22 cellular contexts compared by ENCODE assay signal in genomic region chr11:134407321-134407828, GRCh38. TPM values are rescaled to one million over a fixed set of nuclear protein-coding genes. Genes with fewer than 3 reads are reported as not detected.
DNase-seq lines count a peak whose midpoint lies in the region; ATAC-seq and TF ChIP-seq lines count a peak whose summit lies in the region.
"Had no signal": no experiment of that assay in that cellular context is flagged by ENCODE, and none has a peak within 500 bp of the region (broad histone marks: within the 10 kb centered on the region; RNA-seq: fewer than 3 reads in every experiment).

No MANE protein-coding gene starts in this region.

- H3K27me3 ChIP-seq in stomach: peaks cover 7 to 77% (median 25%) of the 10 kb centered on the region in 3 donors
- H3K27me3 ChIP-seq: SJCRH30, testis had no signal

- H3K4me3 Mint-ChIP-seq in brain: peak overlapping the region in 4 of 5 experiments; percentile 60 to 81 (median 73)
- H3K4me3 Mint-ChIP-seq: activated naive CD8-positive, alpha-beta T cell treated with anti-CD3 and anti-CD28 coated beads, Interleukin-2, amount 10 ng/mL, durations not matched to agents 7 days and 5 days; activated T-helper 1 cell treated with anti-CD3 and anti-CD28 coated beads, Interleukin-12 subunit alpha, Interleukin-12 subunit beta, Interleukin-2, Interleukin-4 antibody, amounts not matched to agents 30 ng/mL and 10 ng/mL and 1 ng/mL, durations not matched to agents 14 hours and 24 hours and 36 hours; memory B cell had no signal

- TF ChIP-seq EP300 in stomach (IDR thresholded peaks at IDR 0.05): no peak

- peaks cover 0 to 2% (median 0%) of the 10 kb centered on the region in 5 experiments for H3K9me3 Mint-ChIP-seq in brain
- H3K9me3 Mint-ChIP-seq: activated naive CD8-positive, alpha-beta T cell treated with anti-CD3 and anti-CD28 coated beads, Interleukin-2, amount 10 ng/mL, durations not matched to agents 7 days and 5 days; activated T-helper 1 cell treated with anti-CD3 and anti-CD28 coated beads, Interleukin-12 subunit alpha, Interleukin-12 subunit beta, Interleukin-2, Interleukin-4 antibody, amounts not matched to agents 30 ng/mL and 10 ng/mL and 1 ng/mL, durations not matched to agents 14 hours and 24 hours and 36 hours; memory B cell had no signal

- intact Hi-C loops in stomach (cut with DNase I; ENCODE audit: low total_unique reads): no loop called here

- H3K36me3 ChIP-seq in stomach: no peaks in the 10 kb centered on the region
- H3K36me3 ChIP-seq: esophagus muscularis mucosa, SJCRH30 had no signal

- peaks cover 47% of the 10 kb centered on the region for H3K4me1 Mint-ChIP-seq in brain

- H3K27ac Mint-ChIP-seq in brain: peak overlapping the region in 4 of 5 experiments; percentile 85 to 97 (median 94)
- H3K27ac Mint-ChIP-seq: activated naive CD8-positive, alpha-beta T cell treated with anti-CD3 and anti-CD28 coated beads, Interleukin-2, amount 10 ng/mL, durations not matched to agents 7 days and 5 days; activated T-helper 1 cell treated with anti-CD3 and anti-CD28 coated beads, Interleukin-12 subunit alpha, Interleukin-12 subunit beta, Interleukin-2, Interleukin-4 antibody, amounts not matched to agents 30 ng/mL and 10 ng/mL and 1 ng/mL, durations not matched to agents 14 hours and 24 hours and 36 hours; memory B cell; naive B cell had no signal

- peaks cover 7% of the 10 kb centered on the region for H3K36me3 Mint-ChIP-seq in brain
- H3K36me3 Mint-ChIP-seq: activated naive CD8-positive, alpha-beta T cell treated with anti-CD3 and anti-CD28 coated beads, Interleukin-2, amount 10 ng/mL, durations not matched to agents 7 days and 5 days; memory B cell had no signal

- no peak for TF ChIP-seq POLR2A in stomach (IDR thresholded peaks at IDR 0.05)

- H3K4me1 ChIP-seq in stomach: peaks cover 11 to 30% (median 18%) of the 10 kb centered on the region in 4 donors
- H3K4me1 ChIP-seq: psoas muscle, SJCRH30 had no signal

- DNase-seq in NCI-H524 treated with DMSO at 0.1 percent for 48 hours (lab: John Stamatoyannopoulos, UW) (peak; percentile 24), left lobe of liver (ENCODE audit: low spot score) (peak; percentile 89), stomach (peak; percentile 86), NCI-H187 treated with DMSO at 0.1 percent for 48 hours (lab: John Stamatoyannopoulos, UW) (no peak)
- DNase-seq: activated CD4-positive, CD25-positive, alpha-beta regulatory T cell treated with anti-CD3 and anti-CD28 coated beads, Interleukin-2, amount 50 U/mL, for 72 hours; activated naive CD8-positive, alpha-beta T cell treated with anti-CD3 and anti-CD28 coated beads, Interleukin-2, amount 10 ng/mL, durations not matched to agents 7 days and 5 days; naive B cell; NCI-H146; psoas muscle; SJCRH30; stimulated activated CD4-positive, alpha-beta T cell treated with anti-CD3 and anti-CD28 coated beads, Interleukin-4, amount 100 ng/mL, for 24 hours; T-helper 2 cell; testis had no signal

- H3K27ac ChIP-seq in stomach: peak overlapping the region; percentile 37 to 84 (median 76)
- H3K27ac ChIP-seq: esophagus muscularis mucosa, psoas muscle, SJCRH30, testis had no signal

- 43 to 56% (median 47%) methylated on average over 12 of the region's 12 CpGs for WGBS in stomach, 5 donors

- H3K4me3 ChIP-seq in stomach: no peak overlapping the region
- H3K4me3 ChIP-seq: esophagus muscularis mucosa, psoas muscle, SJCRH30, smooth muscle cell, testis had no signal

- peaks cover 7% of the 10 kb centered on the region for H3K27me3 Mint-ChIP-seq in brain

- ATAC-seq in left lobe of liver (peak; percentile 88), GM21825 (IDR thresholded peaks at IDR 0.05; ENCODE audit: unreplicated experiment) (no peak), GM19455 (IDR thresholded peaks at IDR 0.05; ENCODE audit: unreplicated experiment) (no peak)
- ATAC-seq: psoas muscle had no signal

- TF ChIP-seq CTCF in brain (conservative IDR thresholded peaks at IDR 0.05): no peak
- TF ChIP-seq CTCF in stomach (IDR thresholded peaks at IDR 0.05): no peak

- H3K9me3 ChIP-seq in stomach: no peaks in the 10 kb centered on the region
- H3K9me3 ChIP-seq: esophagus muscularis mucosa, psoas muscle, SJCRH30, testis had no signal

RNA-seq across cellular contexts. Expression of gene B3GAT1, which starts 4.7 kb away (rescaled TPM):
- polyA plus RNA-seq in brain (ENCODE audit: insufficient read depth, low read depth, low replicate concordance) (110 TPM), stomach (10 to 100 TPM in 2 of 3 donors, 1 to 10 TPM in 1; 5.3 to 16.3 (median 12.6) TPM)
- total RNA-seq in left lobe of liver (5.4 TPM), stomach (10 to 100 TPM in 3 of 5 donors, not detected in 2; 21.0 to 34.4 (median 25.8) TPM)
- total RNA-seq: glomerular endothelial cell, SJCRH30, smooth muscle cell had no signal
- polyA plus RNA-seq: BJ, smooth muscle cell had no signal
